In the genomic region with DNA sequence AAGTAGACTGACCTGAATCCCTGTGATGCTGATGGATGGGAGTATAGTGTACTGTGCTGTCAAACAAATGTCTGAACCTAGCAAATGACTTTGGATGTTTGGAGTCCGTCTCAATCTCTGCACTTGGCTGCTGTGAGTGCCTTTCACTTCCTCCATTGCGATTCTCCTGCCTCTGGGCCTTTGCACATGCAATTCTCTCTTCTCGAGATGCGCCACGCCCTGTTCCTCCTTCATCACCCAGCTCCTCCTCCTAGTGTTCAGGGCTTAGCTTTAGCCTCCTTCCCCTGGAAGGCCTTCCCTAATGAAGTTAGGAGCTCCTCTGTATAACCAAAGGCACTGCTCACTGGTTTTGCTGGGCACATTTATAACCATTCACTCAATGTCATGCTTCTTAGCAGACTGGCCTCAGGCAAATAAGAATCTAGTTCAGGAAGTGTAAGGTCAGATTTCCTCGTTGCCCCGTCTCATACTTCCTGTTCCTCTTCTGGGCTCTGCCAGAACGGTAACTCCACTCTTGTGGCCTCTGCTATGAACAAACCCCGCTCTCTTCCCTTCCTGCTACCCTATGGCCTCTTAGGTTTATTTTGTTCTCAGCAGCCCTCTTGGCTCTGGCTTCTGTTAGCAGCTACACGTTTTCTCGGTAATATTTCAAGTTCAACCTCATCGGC, we compare ENCODE assay signal across 11 cellular contexts.
DNase-seq lines count a peak whose midpoint lies in the region; ATAC-seq and TF ChIP-seq lines count a peak whose summit lies in the region.
"Had no signal": no experiment of that assay in that cellular context is flagged by ENCODE, and none has a peak within 500 bp of the region (broad histone marks: within the 10 kb centered on the region; RNA-seq: fewer than 3 reads in every experiment).

No MANE protein-coding gene starts in this region.

- POLR2A ChIA-PET in activated CD4-positive, alpha-beta memory T cell treated with anti-CD3 and anti-CD28 coated beads, Interleukin-2, amount 10 ng/mL, durations not matched to agents 7 days and 5 days (lab: Charles Lee), result interaction anchor here (0.9 to 1.8 kb wide), 2 partner anchors 64 to 278 kb away, joined by 3 to 6 read pairs; no protein-coding TSS in a partner anchor
- POLR2A ChIA-PET in activated CD4-positive, alpha-beta memory T cell treated with anti-CD3 and anti-CD28 coated beads for 36 hours (lab: Charles Lee), result no interaction called here

- no peaks in the 10 kb centered on the region for H3K9me3 ChIP-seq in Peyer's patch
- no peaks in the 10 kb centered on the region for H3K9me3 ChIP-seq in stomach
- H3K9me3 ChIP-seq: A549, ovary had no signal

- H3K27me3 ChIP-seq in Peyer's patch, result no peaks in the 10 kb centered on the region
- H3K27me3 ChIP-seq in stomach, result no peaks in the 10 kb centered on the region
- H3K27me3 ChIP-seq: ovary had no signal

- H3K4me3 ChIP-seq in Peyer's patch (no peak overlapping the region), stomach (no peak overlapping the region)
- H3K4me3 ChIP-seq: A549, ovary had no signal

- no peaks in the 10 kb centered on the region for H3K27me3 Mint-ChIP-seq in activated CD4-positive, alpha-beta memory T cell treated with anti-CD3 and anti-CD28 coated beads, Interleukin-2, amount 10 ng/mL, durations not matched to agents 7 days and 5 days
- no peaks in the 10 kb centered on the region for H3K27me3 Mint-ChIP-seq in activated CD4-positive, alpha-beta memory T cell treated with anti-CD3 and anti-CD28 coated beads for 36 hours

- H3K4me1 ChIP-seq in Peyer's patch, result peaks cover 0 to 15% (median 0%) of the 10 kb centered on the region in 4 donors
- H3K4me1 ChIP-seq in stomach, result peaks cover 0 to 9% (median 7%) of the 10 kb centered on the region in 4 donors
- H3K4me1 ChIP-seq: A549 had no signal

- peaks cover 15% of the 10 kb centered on the region for H3K9me3 Mint-ChIP-seq in activated CD4-positive, alpha-beta memory T cell treated with anti-CD3 and anti-CD28 coated beads, Interleukin-2, amount 10 ng/mL, durations not matched to agents 7 days and 5 days
- H3K9me3 Mint-ChIP-seq in activated CD4-positive, alpha-beta memory T cell treated with anti-CD3 and anti-CD28 coated beads for 36 hours, result peaks cover 3% of the 10 kb centered on the region

- peak; percentile 42 for ATAC-seq in esophagus mucosa
- ATAC-seq in HG03159 (IDR thresholded peaks at IDR 0.05; ENCODE audit: unreplicated experiment), result no peak
- ATAC-seq: A549 had no signal

- DNase-seq in activated CD4-positive, alpha-beta memory T cell treated with anti-CD3 and anti-CD28 coated beads, Interleukin-2, amount 10 ng/mL, durations not matched to agents 7 days and 5 days, result no peak
- DNase-seq in activated CD4-positive, alpha-beta memory T cell treated with anti-CD3 and anti-CD28 coated beads for 36 hours, result no peak
- peak in 1 of 3 donors; percentile 54 for DNase-seq in Peyer's patch
- no peak for DNase-seq in stomach
- DNase-seq in occipital lobe (lab: John Stamatoyannopoulos, UW), result no peak
- no peak for DNase-seq in SHP77 (lab: John Stamatoyannopoulos, UW)
- DNase-seq: NCI-H1417, ovary had no signal

- H3K27ac ChIP-seq in Peyer's patch (peak overlapping the region in 3 of 4 donors; percentile 37 to 77 (median 66)), stomach (peak overlapping the region in 3 of 5 donors; percentile 29 to 66 (median 50))
- H3K27ac ChIP-seq: A549, ovary had no signal

- peak overlapping the region; percentile 89 for H3K27ac Mint-ChIP-seq in activated CD4-positive, alpha-beta memory T cell treated with anti-CD3 and anti-CD28 coated beads, Interleukin-2, amount 10 ng/mL, durations not matched to agents 7 days and 5 days
- H3K27ac Mint-ChIP-seq in activated CD4-positive, alpha-beta memory T cell treated with anti-CD3 and anti-CD28 coated beads for 36 hours, result no peak overlapping the region

- H3K4me1 Mint-ChIP-seq in activated CD4-positive, alpha-beta memory T cell treated with anti-CD3 and anti-CD28 coated beads, Interleukin-2, amount 10 ng/mL, durations not matched to agents 7 days and 5 days, result peaks cover 72% of the 10 kb centered on the region
- H3K4me1 Mint-ChIP-seq in activated CD4-positive, alpha-beta memory T cell treated with anti-CD3 and anti-CD28 coated beads for 36 hours (ENCODE audit: low read depth), result peaks cover 31% of the 10 kb centered on the region

- 63 to 83% (median 74%) methylated on average over 12 of the region's 12 CpGs for WGBS in stomach, 5 donors

- TF ChIP-seq CTCF in Peyer's patch (IDR thresholded peaks at IDR 0.05) (no peak), stomach (IDR thresholded peaks at IDR 0.05) (no peak)

- H3K36me3 ChIP-seq in Peyer's patch (no peaks in the 10 kb centered on the region), stomach (peaks cover 0 to 6% (median 0%) of the 10 kb centered on the region in 4 donors)
- H3K36me3 ChIP-seq: ovary had no signal

- intact Hi-C loops in activated CD4-positive, alpha-beta memory T cell treated with anti-CD3 and anti-CD28 coated beads for 36 hours (cut with micrococcal nuclease), result no loop called here
- intact Hi-C loops in stomach (cut with DNase I; ENCODE audit: low total_unique reads), result no loop called here

- H3K36me3 Mint-ChIP-seq in activated CD4-positive, alpha-beta memory T cell treated with anti-CD3 and anti-CD28 coated beads, Interleukin-2, amount 10 ng/mL, durations not matched to agents 7 days and 5 days (ENCODE audit: low read depth), result peaks cover 39% of the 10 kb centered on the region
- H3K36me3 Mint-ChIP-seq in activated CD4-positive, alpha-beta memory T cell treated with anti-CD3 and anti-CD28 coated beads for 36 hours, result peaks cover 9% of the 10 kb centered on the region

- H3K4me3 Mint-ChIP-seq in activated CD4-positive, alpha-beta memory T cell treated with anti-CD3 and anti-CD28 coated beads, Interleukin-2, amount 10 ng/mL, durations not matched to agents 7 days and 5 days, result no peak overlapping the region
- no peak overlapping the region for H3K4me3 Mint-ChIP-seq in activated CD4-positive, alpha-beta memory T cell treated with anti-CD3 and anti-CD28 coated beads for 36 hours

- TF ChIP-seq EP300 in stomach (IDR thresholded peaks at IDR 0.05), result no peak

- TF ChIP-seq POLR2A in Peyer's patch (IDR thresholded peaks at IDR 0.05) (no peak), stomach (IDR thresholded peaks at IDR 0.05) (no peak)

- CTCF ChIA-PET in activated CD4-positive, alpha-beta memory T cell treated with anti-CD3 and anti-CD28 coated beads, Interleukin-2, amount 10 ng/mL, durations not matched to agents 7 days and 5 days (lab: Charles Lee), result interaction anchor here (1.0 kb wide), 1 partner anchor 252 kb away, joined by 3 read pairs; no protein-coding TSS in a partner anchor
- CTCF ChIA-PET in activated CD4-positive, alpha-beta memory T cell treated with anti-CD3 and anti-CD28 coated beads for 36 hours (lab: Charles Lee), result interaction anchor here (0.7 kb wide), 1 partner anchor 31 kb away, joined by 3 read pairs; no protein-coding TSS in a partner anchor
